16 cellular contexts compared by ENCODE assay signal in the genomic region with DNA sequence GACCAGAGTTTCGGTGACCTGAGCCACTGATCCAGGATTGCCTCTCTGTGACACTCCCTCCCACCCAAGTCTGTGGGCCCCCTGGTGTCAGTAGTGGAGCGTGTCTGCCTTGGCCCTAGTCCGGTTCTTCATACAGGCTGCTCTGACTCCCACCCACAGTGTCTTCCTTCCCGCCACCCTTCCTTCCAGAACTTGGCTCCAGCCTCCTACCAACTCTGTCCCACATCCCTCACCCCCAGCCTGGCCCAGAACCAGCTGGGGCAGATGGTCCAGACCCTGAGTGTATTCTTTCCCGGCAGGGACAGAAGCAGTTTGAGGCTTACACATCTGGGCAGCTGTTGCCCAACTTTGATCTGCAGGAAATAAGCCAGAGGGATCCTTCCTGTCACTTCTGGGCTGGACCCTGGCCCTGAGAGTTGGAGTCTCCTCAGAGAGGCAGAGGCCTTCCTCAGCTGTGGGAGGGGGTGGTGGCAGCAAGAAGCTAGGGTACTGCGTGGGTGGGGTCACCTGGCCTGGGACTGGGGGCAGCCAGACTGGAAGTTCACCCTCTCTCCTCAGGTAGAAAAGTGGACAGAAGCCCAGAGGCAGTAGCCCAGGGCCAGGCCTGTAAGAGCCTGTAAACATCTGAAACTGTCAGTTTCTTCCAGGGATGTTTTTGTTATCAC. TPM values are rescaled to one million over a fixed set of nuclear protein-coding genes. Genes with fewer than 3 reads are reported as not detected.
A peak's percentile ranks its signal among the peaks of the same experiment; 100 is the strongest.
DNase-seq lines count a peak whose midpoint lies in the region; ATAC-seq, FAIRE-seq and TF ChIP-seq lines count a peak whose summit lies in the region.
"Had no signal": no experiment of that assay in that cellular context is flagged by ENCODE, and none has a peak within 500 bp of the region (broad histone marks: within the 10 kb centered on the region; RNA-seq: fewer than 3 reads in every experiment).

No MANE protein-coding gene starts in this region.

- peak overlapping the region; percentile 58 for H3K9ac ChIP-seq in BLaER1
- H3K9ac ChIP-seq in DND-41 (ENCODE audit: low read depth, low read length) = peak overlapping the region; percentile 53
- H3K9ac ChIP-seq in neuronal stem cell (ENCODE audit: low read depth, low read length, poor library complexity) = no peak overlapping the region

- no peak overlapping the region for H2BK5ac ChIP-seq in neuronal stem cell (ENCODE audit: low read length)

- H2AK5ac ChIP-seq in neuronal stem cell (ENCODE audit: low read depth, low read length) = no peak overlapping the region

- FAIRE-seq in frontal cortex (lab: Jason Lieb, UNC) = no peak

- H3K14ac ChIP-seq in neuronal stem cell (ENCODE audit: low read length) = no peak overlapping the region

- no CpG with 5 or more reads among the region's 6 CpGs for WGBS in neuronal stem cell (ENCODE audit: extremely low coverage in 2 of 2, insufficient read length in 2 of 2, insufficient replicate concordance in 1 of 2), 2 donors

- H3K9me3 Mint-ChIP-seq in chondrocyte (ENCODE audit: low read depth) (no peaks in the 10 kb centered on the region), WTC11 (no peaks in the 10 kb centered on the region)
- H3K9me3 Mint-ChIP-seq: activated naive CD4-positive, alpha-beta T cell treated with anti-CD3 and anti-CD28 coated beads, Interleukin-2, amount 50 U/mL, for 72 hours had no signal

- no peak overlapping the region for H2BK15ac ChIP-seq in neuronal stem cell (ENCODE audit: low read length)

- peak; percentile 23 for TF ChIP-seq CTCF in DND-41 (IDR thresholded peaks at IDR 0.05; ENCODE audit: borderline replicate concordance, extremely low read depth, low read length, poor library complexity, severe bottlenecking)
- no peak for TF ChIP-seq CTCF in chondrocyte (IDR thresholded peaks at IDR 0.05)
- TF ChIP-seq CTCF in WTC11 (IDR thresholded peaks at IDR 0.05) = no peak

- H3K9me3 ChIP-seq in BLaER1 = no peaks in the 10 kb centered on the region
- H3K9me3 ChIP-seq in DND-41 (ENCODE audit: insufficient read depth, low read length, severe bottlenecking) = no peaks in the 10 kb centered on the region
- H3K9me3 ChIP-seq in neuronal stem cell (replicated peaks in 1 of 2; ENCODE audit: control insufficient read depth in 2 of 2, insufficient read depth in 1 of 2, low read depth in 1 of 2, low read length in 2 of 2) = no peaks in the 10 kb centered on the region
- H3K9me3 ChIP-seq: testis had no signal

- H4K8ac ChIP-seq in neuronal stem cell (ENCODE audit: low read depth, low read length) = no peak overlapping the region

- H4K91ac ChIP-seq in neuronal stem cell (ENCODE audit: low read depth, low read length, poor library complexity) = peak overlapping the region; percentile 16

- POLR2A ChIA-PET in WTC11 (lab: Charles Lee) = no interaction called here

- H3K4ac ChIP-seq in neuronal stem cell (ENCODE audit: low read length) = no peak overlapping the region

- H3K27ac Mint-ChIP-seq in chondrocyte (ENCODE audit: unreplicated experiment) = no peak overlapping the region
- no peak overlapping the region for H3K27ac Mint-ChIP-seq in WTC11
- H3K27ac Mint-ChIP-seq: activated naive CD4-positive, alpha-beta T cell treated with anti-CD3 and anti-CD28 coated beads, Interleukin-2, amount 50 U/mL, for 72 hours had no signal

- no peak overlapping the region for H3K23ac ChIP-seq in neuronal stem cell (ENCODE audit: low read depth, low read length, poor library complexity)

- H3K18ac ChIP-seq in neuronal stem cell (ENCODE audit: low read length) = peak overlapping the region; percentile 77

- no peak overlapping the region for H3K4me3 ChIP-seq in BLaER1
- H3K4me3 ChIP-seq in DND-41 (ENCODE audit: low read depth in 1 of 2, low read length in 2 of 2) = no peak overlapping the region; a peak in 1 of 4 replicates
- H3K4me3 ChIP-seq in neuronal stem cell (ENCODE audit: low read length in 2 of 2) = no peak overlapping the region
- H3K4me3 ChIP-seq: testis had no signal

- CTCF ChIA-PET in WTC11 (lab: Charles Lee) = interaction anchor here (0.6 to 3.1 kb wide), 3 partner anchors 16 to 177 kb away, joined by 3 to 13 read pairs (median 11); a partner anchor contains a TSS

- H3K79me1 ChIP-seq in neuronal stem cell (ENCODE audit: low read depth, low read length) = no peaks in the 10 kb centered on the region

- H3K4me2 ChIP-seq in BLaER1 (peak overlapping the region; percentile 59), DND-41 (ENCODE audit: insufficient read depth, low read length) (peak overlapping the region; percentile 25), neuronal stem cell (ENCODE audit: insufficient read depth, low read length, poor library complexity, severe bottlenecking) (no peak overlapping the region)

- ATAC-seq in DND-41 (ENCODE audit: insufficient read depth, low read depth) = no peak
- no peak for ATAC-seq in WTC11
- ATAC-seq: activated naive CD4-positive, alpha-beta T cell treated with anti-CD3 and anti-CD28 coated beads, Interleukin-2, amount 50 U/mL, for 72 hours had no signal

- no peak overlapping the region for H2BK120ac ChIP-seq in neuronal stem cell (ENCODE audit: low read depth, low read length)

- no peaks in the 10 kb centered on the region for H4K20me1 ChIP-seq in BLaER1
- no peaks in the 10 kb centered on the region for H4K20me1 ChIP-seq in DND-41 (ENCODE audit: insufficient read depth, low read length)

- H3K27me3 ChIP-seq in BLaER1 (no peaks in the 10 kb centered on the region), DND-41 (ENCODE audit: insufficient read depth, low read length, poor library complexity) (no peaks in the 10 kb centered on the region), neuronal stem cell (ENCODE audit: control insufficient read depth in 3 of 3, insufficient read depth in 3 of 3, low read depth in 1 of 3, low read length in 3 of 3) (peaks cover 0 to 6% (median 0%) of the 10 kb centered on the region in 3 experiments)
- H3K27me3 ChIP-seq: testis had no signal

- H3K27me3 Mint-ChIP-seq in chondrocyte (ENCODE audit: low read depth) (no peaks in the 10 kb centered on the region), WTC11 (ENCODE audit: low read depth) (no peaks in the 10 kb centered on the region)

- H3K4me1 ChIP-seq in BLaER1 = peaks cover 78% of the 10 kb centered on the region
- H3K4me1 ChIP-seq in DND-41 (ENCODE audit: insufficient read depth, low read length) = peaks cover 73% of the 10 kb centered on the region
- H3K4me1 ChIP-seq in neuronal stem cell (ENCODE audit: control insufficient read depth in 2 of 2, insufficient read depth in 1 of 2, low read depth in 1 of 2, low read length in 2 of 2) = peaks cover 5 to 6% of the 10 kb centered on the region in 2 donors

- peak overlapping the region; percentile 74 for H3K27ac ChIP-seq in BLaER1
- H3K27ac ChIP-seq in DND-41 (ENCODE audit: low read length) = peak overlapping the region; percentile 94
- H3K27ac ChIP-seq in neuronal stem cell (replicated peaks; ENCODE audit: low read length) = no peak overlapping the region
- H3K27ac ChIP-seq: testis had no signal

- no peak overlapping the region for H3K4me3 Mint-ChIP-seq in chondrocyte (ENCODE audit: unreplicated experiment)
- H3K4me3 Mint-ChIP-seq in WTC11 = no peak overlapping the region

- no peak overlapping the region for H2AFZ ChIP-seq in DND-41 (ENCODE audit: low read depth, low read length)
- peak overlapping the region; percentile 18 for H2AFZ ChIP-seq in neuronal stem cell (ENCODE audit: low read length)

- H3K4me1 Mint-ChIP-seq in chondrocyte (ENCODE audit: low read depth) = peaks cover 36% of the 10 kb centered on the region
- no peaks in the 10 kb centered on the region for H3K4me1 Mint-ChIP-seq in WTC11

- no peaks in the 10 kb centered on the region for H3K79me2 ChIP-seq in DND-41 (ENCODE audit: insufficient read depth, low read length)

- DNase-seq in DND-41 (peak; percentile 56), chondrocyte (ENCODE audit: low spot score) (peak; percentile 64), neuronal stem cell (ENCODE audit: low spot score) (no peak), SKM-1 (lab: John Stamatoyannopoulos, UW; ENCODE audit: unreplicated experiment) (no peak), WTC11 (ENCODE audit: low spot score) (no peak), frontal cortex (ENCODE audit: low spot score in 2 of 2) (no peak)
- DNase-seq: activated CD4-positive, alpha-beta T cell treated with anti-CD3 and anti-CD28 coated beads for 4 hours; cerebellar nuclear complex; NK-92 treated with Interleukin-12 subunit alpha and Interleukin-12 subunit beta, amount 100 ng/mL, for 24 hours; testis had no signal

- H2BK12ac ChIP-seq in neuronal stem cell (ENCODE audit: low read length) = no peak overlapping the region

- no peaks in the 10 kb centered on the region for H3K36me3 ChIP-seq in BLaER1
- no peaks in the 10 kb centered on the region for H3K36me3 ChIP-seq in DND-41 (ENCODE audit: insufficient read depth, low read length)
- H3K36me3 ChIP-seq in neuronal stem cell (replicated peaks in 1 of 2; ENCODE audit: control insufficient read depth in 2 of 2, insufficient read depth in 2 of 2, low read length in 2 of 2) = no peaks in the 10 kb centered on the region

- no peaks in the 10 kb centered on the region for H3K36me3 Mint-ChIP-seq in chondrocyte (ENCODE audit: low read depth)
- no peaks in the 10 kb centered on the region for H3K36me3 Mint-ChIP-seq in WTC11
- H3K36me3 Mint-ChIP-seq: activated naive CD4-positive, alpha-beta T cell treated with anti-CD3 and anti-CD28 coated beads, Interleukin-2, amount 50 U/mL, for 72 hours had no signal

TF ChIP-seq in WTC11, 78 proteins besides CTCF, POLR2A, EP300 and RAD21 (continues in another document):
- TF ChIP-seq, protein P1, sequence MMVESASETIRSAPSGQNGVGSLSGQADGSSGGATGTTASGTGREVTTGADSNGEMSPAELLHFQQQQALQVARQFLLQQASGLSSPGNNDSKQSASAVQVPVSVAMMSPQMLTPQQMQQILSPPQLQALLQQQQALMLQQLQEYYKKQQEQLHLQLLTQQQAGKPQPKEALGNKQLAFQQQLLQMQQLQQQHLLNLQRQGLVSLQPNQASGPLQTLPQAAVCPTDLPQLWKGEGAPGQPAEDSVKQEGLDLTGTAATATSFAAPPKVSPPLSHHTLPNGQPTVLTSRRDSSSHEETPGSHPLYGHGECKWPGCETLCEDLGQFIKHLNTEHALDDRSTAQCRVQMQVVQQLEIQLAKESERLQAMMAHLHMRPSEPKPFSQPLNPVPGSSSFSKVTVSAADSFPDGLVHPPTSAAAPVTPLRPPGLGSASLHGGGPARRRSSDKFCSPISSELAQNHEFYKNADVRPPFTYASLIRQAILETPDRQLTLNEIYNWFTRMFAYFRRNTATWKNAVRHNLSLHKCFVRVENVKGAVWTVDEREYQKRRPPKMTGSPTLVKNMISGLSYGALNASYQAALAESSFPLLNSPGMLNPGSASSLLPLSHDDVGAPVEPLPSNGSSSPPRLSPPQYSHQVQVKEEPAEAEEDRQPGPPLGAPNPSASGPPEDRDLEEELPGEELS (CRISPR knock-in tag; IDR thresholded peaks at IDR 0.05) = no peak
- TF ChIP-seq TP53 (CRISPR knock-in tag; IDR thresholded peaks at IDR 0.05) (no peak), SP1 (CRISPR knock-in tag; conservative IDR thresholded peaks at IDR 0.05) (no peak)

RNA-seq across cellular contexts. Expression of a gene that starts 43.1 kb away (rescaled TPM):
- total RNA-seq in chondrocyte (not detected in 3 replicates), WTC11 (2021) (0.17 to 0.41 TPM in 2 of 3 replicates, not detected in the other), frontal cortex (not detected)
- polyA plus RNA-seq in neuronal stem cell (2013, experiment 1 of 2) = not detected
- polyA plus RNA-seq in neuronal stem cell (2013, experiment 2 of 2) = 0.03 TPM
- total RNA-seq: activated naive CD4-positive, alpha-beta T cell treated with anti-CD3 and anti-CD28 coated beads, Interleukin-2, amount 50 U/mL, for 72 hours; esophagus mucosa; LHCN-M2; mononuclear cell; right cardiac atrium had no signal
- polyA plus RNA-seq: right cardiac atrium had no signal

Comparison
In these comparisons a context has a peak if more than half of its experiments do, and no peak if none do; other contexts are left out.
1. DNase-seq: peak in DND-41 (single experiment) and chondrocyte (single experiment); none in neuronal stem cell (single experiment), SKM-1 (single experiment), WTC11 (single experiment) and frontal cortex (0 of 2).